Comparison of ENCODE assay signal across 1 cellular context in the genomic region with DNA sequence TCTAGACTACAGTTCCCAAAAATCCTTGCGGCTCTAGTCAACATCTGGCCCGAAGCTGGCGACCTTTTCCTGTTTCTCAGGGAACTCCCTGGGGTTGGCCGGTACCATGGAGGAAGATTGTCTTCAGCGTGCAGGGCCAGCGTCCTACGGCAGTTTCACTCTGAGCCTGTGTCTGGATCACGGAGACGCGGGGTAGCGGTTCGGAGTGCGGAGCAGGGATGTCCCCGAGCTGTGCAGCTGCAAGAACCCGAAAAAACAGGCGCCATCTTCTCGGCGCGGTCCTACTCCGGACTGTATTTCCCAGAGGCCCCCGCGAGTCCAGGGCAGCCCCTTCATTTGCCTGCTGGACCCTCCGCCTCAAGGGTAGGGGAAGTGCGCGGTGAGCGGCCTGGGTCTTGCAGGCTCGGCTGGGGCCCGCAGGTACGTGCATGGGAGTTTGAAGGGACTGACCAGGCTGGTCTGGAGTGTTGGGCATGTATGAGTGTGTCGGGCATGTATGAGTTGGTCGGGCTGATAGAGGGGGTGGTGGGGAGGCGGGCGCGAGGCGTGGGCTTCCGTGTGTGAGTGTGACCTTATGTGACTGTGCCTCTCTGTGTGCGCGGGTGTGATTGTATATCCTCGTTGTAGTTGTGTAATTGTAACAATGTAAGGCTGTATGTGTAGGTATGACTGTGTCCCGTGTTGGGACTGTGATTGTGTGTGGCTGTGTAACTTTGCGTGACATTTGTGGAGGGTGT.
TF ChIP-seq lines count a peak whose summit lies in the region.

A gene (plus strand): TSS at position 360 of the 737 bp plus-strand sequence. CDS start 12,240 bp downstream, outside the sequence.

TF ChIP-seq in HepG2, 621 proteins besides CTCF, POLR2A, EP300 and RAD21 (continued from another document and continues in another):
- TF ChIP-seq, protein P1, sequence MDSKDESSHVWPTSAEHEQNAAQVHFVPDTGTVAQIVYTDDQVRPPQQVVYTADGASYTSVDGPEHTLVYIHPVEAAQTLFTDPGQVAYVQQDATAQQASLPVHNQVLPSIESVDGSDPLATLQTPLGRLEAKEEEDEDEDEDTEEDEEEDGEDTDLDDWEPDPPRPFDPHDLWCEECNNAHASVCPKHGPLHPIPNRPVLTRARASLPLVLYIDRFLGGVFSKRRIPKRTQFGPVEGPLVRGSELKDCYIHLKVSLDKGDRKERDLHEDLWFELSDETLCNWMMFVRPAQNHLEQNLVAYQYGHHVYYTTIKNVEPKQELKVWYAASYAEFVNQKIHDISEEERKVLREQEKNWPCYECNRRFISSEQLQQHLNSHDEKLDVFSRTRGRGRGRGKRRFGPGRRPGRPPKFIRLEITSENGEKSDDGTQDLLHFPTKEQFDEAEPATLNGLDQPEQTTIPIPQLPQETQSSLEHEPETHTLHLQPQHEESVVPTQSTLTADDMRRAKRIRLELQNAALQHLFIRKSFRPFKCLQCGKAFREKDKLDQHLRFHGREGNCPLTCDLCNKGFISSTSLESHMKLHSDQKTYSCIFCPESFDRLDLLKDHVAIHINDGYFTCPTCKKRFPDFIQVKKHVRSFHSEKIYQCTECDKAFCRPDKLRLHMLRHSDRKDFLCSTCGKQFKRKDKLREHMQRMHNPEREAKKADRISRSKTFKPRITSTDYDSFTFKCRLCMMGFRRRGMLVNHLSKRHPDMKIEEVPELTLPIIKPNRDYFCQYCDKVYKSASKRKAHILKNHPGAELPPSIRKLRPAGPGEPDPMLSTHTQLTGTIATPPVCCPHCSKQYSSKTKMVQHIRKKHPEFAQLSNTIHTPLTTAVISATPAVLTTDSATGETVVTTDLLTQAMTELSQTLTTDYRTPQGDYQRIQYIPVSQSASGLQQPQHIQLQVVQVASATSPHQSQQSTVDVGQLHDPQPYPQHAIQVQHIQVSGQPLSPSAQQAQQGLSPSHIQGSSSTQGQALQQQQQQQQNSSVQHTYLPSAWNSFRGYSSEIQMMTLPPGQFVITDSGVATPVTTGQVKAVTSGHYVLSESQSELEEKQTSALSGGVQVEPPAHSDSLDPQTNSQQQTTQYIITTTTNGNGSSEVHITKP (CRISPR knock-in tag; IDR thresholded peaks at IDR 0.05; ENCODE audit: low read depth), result peak; percentile 78; the same call in 1 of the 2 replicates
- TF ChIP-seq HMG20A (CRISPR knock-in tag; IDR thresholded peaks at IDR 0.05; ENCODE audit: borderline replicate concordance) (no peak), SNAI1 (CRISPR knock-in tag; IDR thresholded peaks at IDR 0.05; ENCODE audit: borderline replicate concordance) (0 out of 2 replicates have a peak, but pooled peaks have one; percentile 29), ZNF33B (CRISPR knock-in tag; IDR thresholded peaks at IDR 0.05) (peak; percentile 67), XBP1 (CRISPR knock-in tag; IDR thresholded peaks at IDR 0.05) (no peak), ZNF724P (CRISPR knock-in tag; IDR thresholded peaks at IDR 0.05; ENCODE audit: borderline replicate concordance) (no peak), ZNF577 (CRISPR knock-in tag; IDR thresholded peaks at IDR 0.05; ENCODE audit: borderline replicate concordance, low read depth) (no peak), TAF15 (IDR thresholded peaks at IDR 0.05; ENCODE audit: low read depth, low read length, poor library complexity, severe bottlenecking) (no peak), ZNF329 (CRISPR knock-in tag; IDR thresholded peaks at IDR 0.05; ENCODE audit: low read depth) (no peak), ZNF564 (CRISPR knock-in tag; IDR thresholded peaks at IDR 0.05) (no peak), MXI1 (IDR thresholded peaks at IDR 0.05; ENCODE audit: borderline replicate concordance, low read depth, low read length) (peak; percentile 48; the same call in 1 of the 3 replicates), ZNF883 (CRISPR knock-in tag; IDR thresholded peaks at IDR 0.05; ENCODE audit: not compliant biosample characterization) (peak; percentile 72), ZNF644 (CRISPR knock-in tag; IDR thresholded peaks at IDR 0.05; ENCODE audit: low read depth) (no peak), NAIF1 (CRISPR knock-in tag; IDR thresholded peaks at IDR 0.05; ENCODE audit: borderline replicate concordance) (no peak), PHB2 (IDR thresholded peaks at IDR 0.05; ENCODE audit: partially characterized antibody) (no peak), AGO2 (optimal IDR thresholded peaks at IDR 0.05; ENCODE audit: low read depth, low read length) (peak; percentile 25), PHF5A (CRISPR knock-in tag; IDR thresholded peaks at IDR 0.05; ENCODE audit: low read depth, unreplicated experiment) (no peak), ZNF556 (CRISPR knock-in tag; IDR thresholded peaks at IDR 0.05; ENCODE audit: borderline replicate concordance) (no peak), NRL (CRISPR knock-in tag; IDR thresholded peaks at IDR 0.05; ENCODE audit: borderline replicate concordance) (peak; percentile 89), POLR2G (IDR thresholded peaks at IDR 0.05; ENCODE audit: low read depth, low read length) (peak; percentile 88), ZMAT3 (CRISPR knock-in tag; conservative IDR thresholded peaks at IDR 0.05) (peak; percentile 79), ZNF777 (CRISPR knock-in tag; IDR thresholded peaks at IDR 0.05) (no peak), NFE2L2 (IDR thresholded peaks at IDR 0.05; ENCODE audit: low read length) (no peak), ZNF552 (CRISPR knock-in tag; IDR thresholded peaks at IDR 0.05; ENCODE audit: borderline replicate concordance) (no peak), ZNF180 (CRISPR knock-in tag; IDR thresholded peaks at IDR 0.05; ENCODE audit: borderline replicate concordance, low read depth) (no peak), BHLHE40 (IDR thresholded peaks at IDR 0.05; ENCODE audit: low read length) (no peak), HMGA1 (CRISPR knock-in tag; conservative IDR thresholded peaks at IDR 0.05) (no peak), ATF7-NPFF (CRISPR knock-in tag; IDR thresholded peaks at IDR 0.05; ENCODE audit: low read depth) (no peak), KDM4B (CRISPR knock-in tag; IDR thresholded peaks at IDR 0.05) (no peak), PPARG (CRISPR knock-in tag; conservative IDR thresholded peaks at IDR 0.05) (no peak), HOXA9 (CRISPR knock-in tag; IDR thresholded peaks at IDR 0.05; ENCODE audit: borderline replicate concordance) (no peak), RAD51 (IDR thresholded peaks at IDR 0.05; ENCODE audit: borderline replicate concordance) (no peak), FOXM1 (CRISPR knock-in tag; IDR thresholded peaks at IDR 0.05) (no peak), U2AF2 (IDR thresholded peaks at IDR 0.05; ENCODE audit: low read depth, low read length) (no peak), ZNF772 (CRISPR knock-in tag; IDR thresholded peaks at IDR 0.05) (0 out of 2 replicates have a peak, but pooled peaks have one; percentile 44), ZNF562 (CRISPR knock-in tag; IDR thresholded peaks at IDR 0.05; ENCODE audit: borderline replicate concordance) (no peak), NFKB2 (CRISPR knock-in tag; IDR thresholded peaks at IDR 0.05; ENCODE audit: borderline replicate concordance) (peak; percentile 70; the same call in 1 of the 2 replicates), ZNF432 (CRISPR knock-in tag; IDR thresholded peaks at IDR 0.05; ENCODE audit: borderline replicate concordance) (no peak), CREM (IDR thresholded peaks at IDR 0.05) (peak; percentile 98), CREM (CRISPR knock-in tag; IDR thresholded peaks at IDR 0.05) (no peak), HMG20B (CRISPR knock-in tag; conservative IDR thresholded peaks at IDR 0.05) (no peak), ZNF441 (CRISPR knock-in tag; IDR thresholded peaks at IDR 0.05; ENCODE audit: borderline replicate concordance) (no peak), TBX3 (IDR thresholded peaks at IDR 0.05; ENCODE audit: borderline replicate concordance) (no peak), MAF1 (CRISPR knock-in tag; IDR thresholded peaks at IDR 0.05; ENCODE audit: borderline replicate concordance) (peak; percentile 63), TOE1 (CRISPR knock-in tag; IDR thresholded peaks at IDR 0.05) (no peak), ELF1 (CRISPR knock-in tag; IDR thresholded peaks at IDR 0.05) (peak; percentile 94)
- TF ChIP-seq, protein P2, sequence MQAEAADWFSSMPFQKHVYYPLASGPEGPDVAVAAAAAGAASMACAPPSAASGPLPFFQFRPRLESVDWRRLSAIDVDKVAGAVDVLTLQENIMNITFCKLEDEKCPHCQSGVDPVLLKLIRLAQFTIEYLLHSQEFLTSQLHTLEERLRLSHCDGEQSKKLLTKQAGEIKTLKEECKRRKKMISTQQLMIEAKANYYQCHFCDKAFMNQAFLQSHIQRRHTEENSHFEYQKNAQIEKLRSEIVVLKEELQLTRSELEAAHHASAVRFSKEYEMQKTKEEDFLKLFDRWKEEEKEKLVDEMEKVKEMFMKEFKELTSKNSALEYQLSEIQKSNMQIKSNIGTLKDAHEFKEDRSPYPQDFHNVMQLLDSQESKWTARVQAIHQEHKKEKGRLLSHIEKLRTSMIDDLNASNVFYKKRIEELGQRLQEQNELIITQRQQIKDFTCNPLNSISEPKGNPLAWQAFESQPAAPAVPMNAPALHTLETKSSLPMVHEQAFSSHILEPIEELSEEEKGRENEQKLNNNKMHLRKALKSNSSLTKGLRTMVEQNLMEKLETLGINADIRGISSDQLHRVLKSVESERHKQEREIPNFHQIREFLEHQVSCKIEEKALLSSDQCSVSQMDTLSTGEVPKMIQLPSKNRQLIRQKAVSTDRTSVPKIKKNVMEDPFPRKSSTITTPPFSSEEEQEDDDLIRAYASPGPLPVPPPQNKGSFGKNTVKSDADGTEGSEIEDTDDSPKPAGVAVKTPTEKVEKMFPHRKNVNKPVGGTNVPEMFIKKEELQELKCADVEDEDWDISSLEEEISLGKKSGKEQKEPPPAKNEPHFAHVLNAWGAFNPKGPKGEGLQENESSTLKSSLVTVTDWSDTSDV (CRISPR knock-in tag; IDR thresholded peaks at IDR 0.05), result no peak
- TF ChIP-seq, protein P3, sequence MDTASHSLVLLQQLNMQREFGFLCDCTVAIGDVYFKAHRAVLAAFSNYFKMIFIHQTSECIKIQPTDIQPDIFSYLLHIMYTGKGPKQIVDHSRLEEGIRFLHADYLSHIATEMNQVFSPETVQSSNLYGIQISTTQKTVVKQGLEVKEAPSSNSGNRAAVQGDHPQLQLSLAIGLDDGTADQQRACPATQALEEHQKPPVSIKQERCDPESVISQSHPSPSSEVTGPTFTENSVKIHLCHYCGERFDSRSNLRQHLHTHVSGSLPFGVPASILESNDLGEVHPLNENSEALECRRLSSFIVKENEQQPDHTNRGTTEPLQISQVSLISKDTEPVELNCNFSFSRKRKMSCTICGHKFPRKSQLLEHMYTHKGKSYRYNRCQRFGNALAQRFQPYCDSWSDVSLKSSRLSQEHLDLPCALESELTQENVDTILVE (CRISPR knock-in tag; IDR thresholded peaks at IDR 0.05), result no peak
- TF ChIP-seq, protein P4, sequence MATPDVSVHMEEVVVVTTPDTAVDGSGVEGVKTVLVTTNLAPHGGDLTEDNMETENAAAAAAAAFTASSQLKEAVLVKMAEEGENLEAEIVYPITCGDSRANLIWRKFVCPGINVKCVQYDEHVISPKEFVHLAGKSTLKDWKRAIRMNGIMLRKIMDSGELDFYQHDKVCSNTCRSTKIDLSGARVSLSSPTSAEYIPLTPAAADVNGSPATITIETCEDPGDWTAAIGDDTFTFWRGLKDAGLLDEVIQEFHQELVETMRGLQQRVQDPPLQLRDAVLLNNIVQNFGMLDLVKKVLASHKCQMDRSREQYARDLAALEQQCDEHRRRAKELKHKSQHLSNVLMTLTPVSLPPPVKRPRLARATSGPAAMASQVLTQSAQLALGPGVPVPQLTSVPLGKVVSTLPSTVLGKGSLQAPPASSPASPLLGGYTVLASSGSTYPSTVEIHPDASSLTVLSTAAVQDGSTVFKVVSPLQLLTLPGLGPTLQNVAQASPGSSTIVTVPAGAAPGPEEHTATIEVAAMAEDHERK (CRISPR knock-in tag; IDR thresholded peaks at IDR 0.05; ENCODE audit: low read depth), result no peak
- TF ChIP-seq, protein P5, sequence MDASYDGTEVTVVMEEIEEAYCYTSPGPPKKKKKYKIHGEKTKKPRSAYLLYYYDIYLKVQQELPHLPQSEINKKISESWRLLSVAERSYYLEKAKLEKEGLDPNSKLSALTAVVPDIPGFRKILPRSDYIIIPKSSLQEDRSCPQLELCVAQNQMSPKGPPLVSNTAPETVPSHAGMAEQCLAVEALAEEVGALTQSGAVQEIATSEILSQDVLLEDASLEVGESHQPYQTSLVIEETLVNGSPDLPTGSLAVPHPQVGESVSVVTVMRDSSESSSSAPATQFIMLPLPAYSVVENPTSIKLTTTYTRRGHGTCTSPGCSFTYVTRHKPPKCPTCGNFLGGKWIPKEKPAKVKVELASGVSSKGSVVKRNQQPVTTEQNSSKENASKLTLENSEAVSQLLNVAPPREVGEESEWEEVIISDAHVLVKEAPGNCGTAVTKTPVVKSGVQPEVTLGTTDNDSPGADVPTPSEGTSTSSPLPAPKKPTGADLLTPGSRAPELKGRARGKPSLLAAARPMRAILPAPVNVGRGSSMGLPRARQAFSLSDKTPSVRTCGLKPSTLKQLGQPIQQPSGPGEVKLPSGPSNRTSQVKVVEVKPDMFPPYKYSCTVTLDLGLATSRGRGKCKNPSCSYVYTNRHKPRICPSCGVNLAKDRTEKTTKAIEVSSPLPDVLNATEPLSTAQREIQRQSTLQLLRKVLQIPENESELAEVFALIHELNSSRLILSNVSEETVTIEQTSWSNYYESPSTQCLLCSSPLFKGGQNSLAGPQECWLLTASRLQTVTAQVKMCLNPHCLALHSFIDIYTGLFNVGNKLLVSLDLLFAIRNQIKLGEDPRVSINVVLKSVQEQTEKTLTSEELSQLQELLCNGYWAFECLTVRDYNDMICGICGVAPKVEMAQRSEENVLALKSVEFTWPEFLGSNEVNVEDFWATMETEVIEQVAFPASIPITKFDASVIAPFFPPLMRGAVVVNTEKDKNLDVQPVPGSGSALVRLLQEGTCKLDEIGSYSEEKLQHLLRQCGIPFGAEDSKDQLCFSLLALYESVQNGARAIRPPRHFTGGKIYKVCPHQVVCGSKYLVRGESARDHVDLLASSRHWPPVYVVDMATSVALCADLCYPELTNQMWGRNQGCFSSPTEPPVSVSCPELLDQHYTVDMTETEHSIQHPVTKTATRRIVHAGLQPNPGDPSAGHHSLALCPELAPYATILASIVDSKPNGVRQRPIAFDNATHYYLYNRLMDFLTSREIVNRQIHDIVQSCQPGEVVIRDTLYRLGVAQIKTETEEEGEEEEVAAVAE (CRISPR knock-in tag; IDR thresholded peaks at IDR 0.05; ENCODE audit: borderline replicate concordance), result peak; percentile 69; the same call in 1 of the 2 replicates
